ENCODE assay signal across 31 cellular contexts in the genomic region with DNA sequence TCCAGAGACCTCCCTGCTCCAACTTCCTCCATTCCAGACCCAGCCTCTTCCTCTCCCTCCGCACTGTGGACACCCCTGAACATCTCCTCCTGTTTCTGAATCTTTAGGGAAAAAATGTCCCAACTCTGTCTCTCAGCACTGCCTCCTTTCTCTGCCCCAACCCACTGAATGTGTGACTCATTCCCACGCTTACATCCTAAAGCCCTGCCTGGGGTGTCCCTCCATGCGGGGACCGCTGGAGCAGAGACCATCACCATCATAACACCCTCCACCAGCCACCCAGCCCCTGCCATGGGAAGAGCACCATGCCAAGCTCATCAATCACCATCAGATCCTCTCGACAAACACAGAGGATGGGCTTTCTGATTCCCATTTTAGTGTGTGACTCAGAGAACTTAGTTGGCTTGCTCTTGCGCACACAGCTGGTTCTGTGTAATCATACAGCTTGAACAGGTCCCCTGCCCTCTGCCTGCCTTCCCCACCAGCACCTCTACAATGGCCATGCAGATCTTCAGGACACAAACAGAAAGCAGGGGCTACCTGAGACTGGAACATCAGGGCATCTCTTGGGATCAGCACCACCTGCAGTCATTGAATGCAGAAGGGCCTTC. TPM values are rescaled to one million over a fixed set of nuclear protein-coding genes. Genes with fewer than 3 reads are reported as not detected.
"Had no signal": no experiment of that assay in that cellular context is flagged by ENCODE, and none has a peak within 500 bp of the region (broad histone marks: within the 10 kb centered on the region; RNA-seq: fewer than 3 reads in every experiment).

No MANE protein-coding gene starts in this region.

- H3K27me3 ChIP-seq: esophagus muscularis mucosa, heart right ventricle, left lung, uterus had no signal

- H3K4me3 Mint-ChIP-seq: activated naive CD4-positive, alpha-beta T cell treated with anti-CD3 and anti-CD28 coated beads, Interleukin-2, amount 10 ng/mL, durations not matched to agents 7 days and 5 days; activated naive CD8-positive, alpha-beta T cell treated with anti-CD3 and anti-CD28 coated beads, Interleukin-2, amount 10 ng/mL, durations not matched to agents 7 days and 5 days; activated T-helper 1 cell treated with anti-CD3 and anti-CD28 coated beads, Interleukin-12 subunit alpha, Interleukin-12 subunit beta, Interleukin-2, Interleukin-4 antibody, amounts not matched to agents 30 ng/mL and 10 ng/mL and 1 ng/mL, durations not matched to agents 14 hours and 24 hours and 36 hours; naive thymus-derived CD8-positive, alpha-beta T cell; neural crest cell; stimulated activated memory B cell treated with anti-CD40 and anti-IgM and Interleukin-4, amounts not matched to agents 10 μg/mL and 1 μg/mL and 100 μg/mL, for 72 hours; stimulated activated naive CD8-positive, alpha-beta T cell treated with anti-CD3 and anti-CD28 coated beads, Interleukin-15, amount 100 ng/mL, for 72 hours; T-helper 2 cell treated with Interferon-gamma antibody and Interleukin-4, amounts not matched to agents 5 μg/mL and 100 μg/mL, for 36 hours; type B pancreatic cell had no signal

- ATAC-seq: heart right ventricle; left lung; lower lobe of right lung; naive thymus-derived CD8-positive, alpha-beta T cell; right cardiac atrium; stimulated activated memory B cell treated with anti-CD40 and anti-IgM and Interleukin-4, amounts not matched to agents 10 μg/mL and 1 μg/mL and 100 μg/mL, for 72 hours; stimulated activated naive CD8-positive, alpha-beta T cell treated with anti-CD3 and anti-CD28 coated beads, Interleukin-15, amount 100 ng/mL, for 72 hours had no signal

- H3K4me3 ChIP-seq: esophagus muscularis mucosa, heart right ventricle, left lung, lower lobe of right lung, skin epidermis, uterus had no signal

- H3K36me3 ChIP-seq: left lung, lower lobe of right lung, uterus had no signal

- H3K36me3 Mint-ChIP-seq: activated naive CD4-positive, alpha-beta T cell treated with anti-CD3 and anti-CD28 coated beads, Interleukin-2, amount 10 ng/mL, durations not matched to agents 7 days and 5 days; activated naive CD8-positive, alpha-beta T cell treated with anti-CD3 and anti-CD28 coated beads, Interleukin-2, amount 10 ng/mL, durations not matched to agents 7 days and 5 days; type B pancreatic cell had no signal

- H3K9me3 ChIP-seq: esophagus muscularis mucosa, heart right ventricle, left lung, lower lobe of right lung, uterus had no signal

- H3K4me1 Mint-ChIP-seq: activated naive CD4-positive, alpha-beta T cell treated with anti-CD3 and anti-CD28 coated beads, Interleukin-2, amount 10 ng/mL, durations not matched to agents 7 days and 5 days; activated naive CD8-positive, alpha-beta T cell treated with anti-CD3 and anti-CD28 coated beads, Interleukin-2, amount 10 ng/mL, durations not matched to agents 7 days and 5 days; stimulated activated memory B cell treated with anti-CD40 and anti-IgM and Interleukin-4, amounts not matched to agents 10 μg/mL and 1 μg/mL and 100 μg/mL, for 72 hours; stimulated activated naive CD8-positive, alpha-beta T cell treated with anti-CD3 and anti-CD28 coated beads, Interleukin-15, amount 100 ng/mL, for 72 hours had no signal

- H3K27me3 Mint-ChIP-seq: stimulated activated memory B cell treated with anti-CD40 and anti-IgM and Interleukin-4, amounts not matched to agents 10 μg/mL and 1 μg/mL and 100 μg/mL, for 72 hours; stimulated activated naive CD8-positive, alpha-beta T cell treated with anti-CD3 and anti-CD28 coated beads, Interleukin-15, amount 100 ng/mL, for 72 hours had no signal

- FAIRE-seq: colon had no signal

- H3K9me3 Mint-ChIP-seq: activated naive CD4-positive, alpha-beta T cell treated with anti-CD3 and anti-CD28 coated beads, Interleukin-2, amount 10 ng/mL, durations not matched to agents 7 days and 5 days; activated naive CD8-positive, alpha-beta T cell treated with anti-CD3 and anti-CD28 coated beads, Interleukin-2, amount 10 ng/mL, durations not matched to agents 7 days and 5 days; activated T-helper 1 cell treated with anti-CD3 and anti-CD28 coated beads, Interleukin-12 subunit alpha, Interleukin-12 subunit beta, Interleukin-2, Interleukin-4 antibody, amounts not matched to agents 30 ng/mL and 10 ng/mL and 1 ng/mL, durations not matched to agents 14 hours and 24 hours and 36 hours; naive thymus-derived CD8-positive, alpha-beta T cell; neural crest cell; stimulated activated memory B cell treated with anti-CD40 and anti-IgM and Interleukin-4, amounts not matched to agents 10 μg/mL and 1 μg/mL and 100 μg/mL, for 72 hours; stimulated activated naive CD8-positive, alpha-beta T cell treated with anti-CD3 and anti-CD28 coated beads, Interleukin-15, amount 100 ng/mL, for 72 hours; T-helper 2 cell treated with Interferon-gamma antibody and Interleukin-4, amounts not matched to agents 5 μg/mL and 100 μg/mL, for 36 hours; type B pancreatic cell had no signal

- H3K27ac Mint-ChIP-seq: activated naive CD4-positive, alpha-beta T cell treated with anti-CD3 and anti-CD28 coated beads, Interleukin-2, amount 10 ng/mL, durations not matched to agents 7 days and 5 days; activated naive CD8-positive, alpha-beta T cell treated with anti-CD3 and anti-CD28 coated beads, Interleukin-2, amount 10 ng/mL, durations not matched to agents 7 days and 5 days; activated T-helper 1 cell treated with anti-CD3 and anti-CD28 coated beads, Interleukin-12 subunit alpha, Interleukin-12 subunit beta, Interleukin-2, Interleukin-4 antibody, amounts not matched to agents 30 ng/mL and 10 ng/mL and 1 ng/mL, durations not matched to agents 14 hours and 24 hours and 36 hours; naive thymus-derived CD8-positive, alpha-beta T cell; stimulated activated memory B cell treated with anti-CD40 and anti-IgM and Interleukin-4, amounts not matched to agents 10 μg/mL and 1 μg/mL and 100 μg/mL, for 72 hours; T-helper 2 cell treated with Interferon-gamma antibody and Interleukin-4, amounts not matched to agents 5 μg/mL and 100 μg/mL, for 36 hours; type B pancreatic cell had no signal

- H3K4me1 ChIP-seq: esophagus muscularis mucosa, left lung, lower lobe of right lung, uterus had no signal

- DNase-seq: activated CD4-positive, alpha-beta T cell treated with anti-CD3 and anti-CD28 coated beads for 48 hours; activated CD4-positive, alpha-beta T cell treated with anti-CD3 and anti-CD28 coated beads, Interleukin-2, amount 50 U/mL, for 48 hours; activated CD8-positive, alpha-beta memory T cell treated with anti-CD3 and anti-CD28 coated beads for 24 hours; activated naive CD4-positive, alpha-beta T cell treated with anti-CD3 and anti-CD28 coated beads, Interleukin-2, amount 10 ng/mL, durations not matched to agents 7 days and 5 days; activated naive CD8-positive, alpha-beta T cell treated with anti-CD3 and anti-CD28 coated beads, Interleukin-2, amount 10 ng/mL, durations not matched to agents 7 days and 5 days; activated T-cell treated with anti-CD3 and anti-CD28 coated beads, Interleukin-2, amount 50 U/mL, for 1 hour; dermis blood vessel endothelial cell; effector CD4-positive, alpha-beta T cell; foreskin melanocyte; heart right ventricle; left lung; lower lobe of right lung; mesenchymal stem cell; occipital lobe; right cardiac atrium; stimulated activated CD4-positive, alpha-beta T cell treated with anti-CD3 and anti-CD28 coated beads, Interleukin-12 subunit alpha, Interleukin-12 subunit beta, amount 100 ng/mL, for 4 hours; stimulated activated CD4-positive, alpha-beta T cell treated with anti-CD3 and anti-CD28 coated beads, Interleukin-4, amount 100 ng/mL, for 1 hour; stimulated activated naive CD8-positive, alpha-beta T cell treated with anti-CD3 and anti-CD28 coated beads, Interleukin-15, amount 100 ng/mL, for 72 hours; substantia nigra; uterus had no signal

- H3K27ac ChIP-seq: esophagus muscularis mucosa, heart right ventricle, left lung, lower lobe of right lung, skin epidermis, uterus, VCaP had no signal

RNA-seq across cellular contexts. Expression of gene RPRML, which starts 10.7 kb away (rescaled TPM):
- total RNA-seq: activated naive CD8-positive, alpha-beta T cell treated with anti-CD3 and anti-CD28 coated beads, Interleukin-2, amount 10 ng/mL, durations not matched to agents 7 days and 5 days; activated T-helper 1 cell treated with anti-CD3 and anti-CD28 coated beads, Interleukin-12 subunit alpha, Interleukin-12 subunit beta, Interleukin-2, Interleukin-4 antibody, amounts not matched to agents 30 ng/mL and 10 ng/mL and 1 ng/mL, durations not matched to agents 14 hours and 24 hours and 36 hours; dermis blood vessel endothelial cell; glomerular endothelial cell; left lung; lower lobe of right lung; naive thymus-derived CD8-positive, alpha-beta T cell; right cardiac atrium; uterus had no signal
